ENCODE assay signal across 9 cellular contexts in the genomic region with DNA sequence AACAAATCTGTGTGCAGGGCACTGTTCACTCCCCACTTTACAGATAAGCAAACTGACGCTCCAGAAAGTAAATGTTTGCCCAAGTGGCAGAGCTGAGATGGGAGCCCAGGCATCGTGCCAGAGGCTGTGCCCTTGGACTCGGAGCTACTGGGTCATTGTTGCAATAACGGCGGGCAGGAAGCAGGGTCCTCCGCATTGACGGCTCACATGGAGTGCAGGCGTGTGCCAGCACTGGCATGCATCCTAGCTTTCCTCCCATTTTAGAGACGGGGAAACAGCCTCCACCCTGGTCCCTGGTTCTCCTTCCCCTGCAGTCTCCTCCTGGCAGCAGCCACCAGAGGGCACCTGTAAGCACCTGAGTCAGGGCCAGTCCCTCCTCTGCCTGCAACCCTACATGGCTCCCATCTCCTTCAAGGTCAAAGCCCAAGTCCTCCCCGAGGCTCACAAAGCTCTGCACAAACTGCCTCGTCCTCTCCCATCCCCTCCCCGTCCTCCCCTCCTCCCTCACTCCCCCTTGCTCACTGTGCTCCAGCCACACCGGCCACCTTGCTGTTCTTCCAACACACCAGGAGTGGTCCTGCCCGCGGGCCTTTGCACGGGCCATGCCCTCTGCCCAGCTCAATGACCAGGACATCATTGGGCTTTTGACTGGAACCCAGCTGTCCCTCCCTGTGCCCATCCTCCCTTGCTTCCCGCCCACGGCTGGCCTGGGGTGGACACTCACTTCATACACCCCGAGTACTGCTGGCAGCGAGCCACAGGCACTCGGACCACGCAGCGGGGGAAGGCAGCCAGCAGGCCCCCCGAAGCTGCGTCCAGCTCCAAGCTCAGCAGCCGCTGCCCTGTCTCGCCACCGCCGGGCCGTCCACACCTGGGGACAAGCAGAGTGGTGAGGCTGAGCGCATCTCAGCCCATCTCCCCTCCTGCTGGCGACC. TPM values are rescaled to one million over a fixed set of nuclear protein-coding genes. Genes with fewer than 3 reads are reported as not detected.
DNase-seq lines count a peak whose midpoint lies in the region; ATAC-seq, FAIRE-seq and TF ChIP-seq lines count a peak whose summit lies in the region.
"Had no signal": no experiment of that assay in that cellular context is flagged by ENCODE, and none has a peak within 500 bp of the region (broad histone marks: within the 10 kb centered on the region; RNA-seq: fewer than 3 reads in every experiment).

No MANE protein-coding gene starts in this region.

- peak; percentile 33; the same call in 1 of the 2 replicates for TF ChIP-seq CTCF in AG04450 (IDR thresholded peaks at IDR 0.05; ENCODE audit: low read depth, low read length)
- peak; percentile 32 for TF ChIP-seq CTCF in GM13976 (IDR thresholded peaks at IDR 0.05; ENCODE audit: borderline replicate concordance, control extremely low read depth, extremely low read depth, insufficient read depth, missing control alignments)
- no peak for TF ChIP-seq CTCF in suprapubic skin (IDR thresholded peaks at IDR 0.05)

- H3K4me1 ChIP-seq in suprapubic skin, result no peaks in the 10 kb centered on the region

- no peak for TF ChIP-seq POLR2A in suprapubic skin (IDR thresholded peaks at IDR 0.05)

- H3K4me3 ChIP-seq in AG04450 (ENCODE audit: low read depth, low read length) (no peak overlapping the region), suprapubic skin (no peak overlapping the region)

- in situ Hi-C loops in GM13976 (cut with MboI; ENCODE audit: low sequenced_read_pairs, unreplicated experiment), result no loop called here

- POLR2A ChIA-PET in AG04450 (lab: Yijun Ruan, JAX), result interaction anchor here (0.6 to 0.7 kb wide), 2 partner anchors 15 to 87 kb away, joined by 4 to 5 read pairs; no protein-coding TSS in a partner anchor

- FAIRE-seq in urothelium cell line (lab: Jason Lieb, UNC), result no peak
- FAIRE-seq: TTC549 had no signal

- no peaks in the 10 kb centered on the region for H3K27me3 ChIP-seq in AG04450 (ENCODE audit: control insufficient read depth, insufficient read depth, low read length)
- H3K27me3 ChIP-seq in suprapubic skin, result peaks cover 17% of the 10 kb centered on the region

- ATAC-seq in SK-N-SH treated with all-trans-retinoic acid at 6 μM for 48 hours (peak; percentile 66), left cardiac atrium (peak in 1 of 2 donors; percentile 39)

- no peak overlapping the region for H3K27ac ChIP-seq in AG04450 (ENCODE audit: low read depth, low read length)
- H3K27ac ChIP-seq in suprapubic skin, result no peak overlapping the region

- CTCF ChIA-PET in AG04450 (lab: Charles Lee), result interaction anchor here (0.5 to 1.7 kb wide), 4 partner anchors 19 to 284 kb away, joined by 3 to 10 read pairs (median 4); no protein-coding TSS in a partner anchor

- TF ChIP-seq EP300 in suprapubic skin (IDR thresholded peaks at IDR 0.05), result no peak

- DNase-seq in AG04450 (ENCODE audit: low read depth, low spot score) (no peak), GM13976 (ENCODE audit: low spot score) (no peak), left cardiac atrium (peak; percentile 44), glomerular visceral epithelial cell (ENCODE audit: extremely low spot score) (no peak), urothelium cell line (ENCODE audit: low spot score) (no peak), NCI-H2227 (lab: John Stamatoyannopoulos, UW; ENCODE audit: unreplicated experiment) (no peak), suprapubic skin (ENCODE audit: low spot score in 2 of 2) (no peak)

- 70% methylated on average over 17 of the region's 32 CpGs for WGBS in suprapubic skin

- intact Hi-C loops in left cardiac atrium (cut with DNase I), result no loop called here

- no peaks in the 10 kb centered on the region for H3K36me3 ChIP-seq in suprapubic skin

- peaks cover 3% of the 10 kb centered on the region; the same call in 1 of the 2 replicates for H3K9me3 ChIP-seq in AG04450 (ENCODE audit: control insufficient read depth, insufficient read depth, low read length)
- H3K9me3 ChIP-seq in suprapubic skin, result no peaks in the 10 kb centered on the region

TF ChIP-seq in SK-N-SH treated with all-trans-retinoic acid at 6 μM for 48 hours, 23 proteins besides CTCF, POLR2A, EP300 and RAD21:
- TF ChIP-seq ZNF565 (CRISPR knock-in tag; conservative IDR thresholded peaks at IDR 0.05; ENCODE audit: low read depth) (no peak), RARB (CRISPR knock-in tag; IDR thresholded peaks at IDR 0.05) (no peak), ESRRG (CRISPR knock-in tag; IDR thresholded peaks at IDR 0.05) (no peak), BACH2 (CRISPR knock-in tag; IDR thresholded peaks at IDR 0.05; ENCODE audit: borderline replicate concordance) (no peak), TOX (CRISPR knock-in tag; IDR thresholded peaks at IDR 0.05; ENCODE audit: borderline replicate concordance) (no peak), OSR1 (CRISPR knock-in tag; IDR thresholded peaks at IDR 0.05) (no peak), CSDC2 (CRISPR knock-in tag; IDR thresholded peaks at IDR 0.05) (no peak), ZFP30 (CRISPR knock-in tag; IDR thresholded peaks at IDR 0.05) (no peak), PPARA (CRISPR knock-in tag; IDR thresholded peaks at IDR 0.05; ENCODE audit: borderline replicate concordance) (no peak), ZFP3 (CRISPR knock-in tag; IDR thresholded peaks at IDR 0.05) (no peak), ISL1 (CRISPR knock-in tag; IDR thresholded peaks at IDR 0.05) (no peak)
- TF ChIP-seq, protein P1, sequence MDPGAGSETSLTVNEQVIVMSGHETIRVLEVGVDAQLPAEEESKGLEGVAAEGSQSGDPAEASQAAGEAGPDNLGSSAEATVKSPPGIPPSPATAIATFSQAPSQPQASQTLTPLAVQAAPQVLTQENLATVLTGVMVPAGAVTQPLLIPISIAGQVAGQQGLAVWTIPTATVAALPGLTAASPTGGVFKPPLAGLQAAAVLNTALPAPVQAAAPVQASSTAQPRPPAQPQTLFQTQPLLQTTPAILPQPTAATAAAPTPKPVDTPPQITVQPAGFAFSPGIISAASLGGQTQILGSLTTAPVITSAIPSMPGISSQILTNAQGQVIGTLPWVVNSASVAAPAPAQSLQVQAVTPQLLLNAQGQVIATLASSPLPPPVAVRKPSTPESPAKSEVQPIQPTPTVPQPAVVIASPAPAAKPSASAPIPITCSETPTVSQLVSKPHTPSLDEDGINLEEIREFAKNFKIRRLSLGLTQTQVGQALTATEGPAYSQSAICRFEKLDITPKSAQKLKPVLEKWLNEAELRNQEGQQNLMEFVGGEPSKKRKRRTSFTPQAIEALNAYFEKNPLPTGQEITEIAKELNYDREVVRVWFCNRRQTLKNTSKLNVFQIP (CRISPR knock-in tag; IDR thresholded peaks at IDR 0.05; ENCODE audit: borderline replicate concordance, low read depth), result no peak
- TF ChIP-seq, protein P2, sequence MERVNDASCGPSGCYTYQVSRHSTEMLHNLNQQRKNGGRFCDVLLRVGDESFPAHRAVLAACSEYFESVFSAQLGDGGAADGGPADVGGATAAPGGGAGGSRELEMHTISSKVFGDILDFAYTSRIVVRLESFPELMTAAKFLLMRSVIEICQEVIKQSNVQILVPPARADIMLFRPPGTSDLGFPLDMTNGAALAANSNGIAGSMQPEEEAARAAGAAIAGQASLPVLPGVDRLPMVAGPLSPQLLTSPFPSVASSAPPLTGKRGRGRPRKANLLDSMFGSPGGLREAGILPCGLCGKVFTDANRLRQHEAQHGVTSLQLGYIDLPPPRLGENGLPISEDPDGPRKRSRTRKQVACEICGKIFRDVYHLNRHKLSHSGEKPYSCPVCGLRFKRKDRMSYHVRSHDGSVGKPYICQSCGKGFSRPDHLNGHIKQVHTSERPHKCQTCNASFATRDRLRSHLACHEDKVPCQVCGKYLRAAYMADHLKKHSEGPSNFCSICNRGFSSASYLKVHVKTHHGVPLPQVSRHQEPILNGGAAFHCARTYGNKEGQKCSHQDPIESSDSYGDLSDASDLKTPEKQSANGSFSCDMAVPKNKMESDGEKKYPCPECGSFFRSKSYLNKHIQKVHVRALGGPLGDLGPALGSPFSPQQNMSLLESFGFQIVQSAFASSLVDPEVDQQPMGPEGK (CRISPR knock-in tag; IDR thresholded peaks at IDR 0.05; ENCODE audit: borderline replicate concordance), result no peak
- TF ChIP-seq, protein P3, sequence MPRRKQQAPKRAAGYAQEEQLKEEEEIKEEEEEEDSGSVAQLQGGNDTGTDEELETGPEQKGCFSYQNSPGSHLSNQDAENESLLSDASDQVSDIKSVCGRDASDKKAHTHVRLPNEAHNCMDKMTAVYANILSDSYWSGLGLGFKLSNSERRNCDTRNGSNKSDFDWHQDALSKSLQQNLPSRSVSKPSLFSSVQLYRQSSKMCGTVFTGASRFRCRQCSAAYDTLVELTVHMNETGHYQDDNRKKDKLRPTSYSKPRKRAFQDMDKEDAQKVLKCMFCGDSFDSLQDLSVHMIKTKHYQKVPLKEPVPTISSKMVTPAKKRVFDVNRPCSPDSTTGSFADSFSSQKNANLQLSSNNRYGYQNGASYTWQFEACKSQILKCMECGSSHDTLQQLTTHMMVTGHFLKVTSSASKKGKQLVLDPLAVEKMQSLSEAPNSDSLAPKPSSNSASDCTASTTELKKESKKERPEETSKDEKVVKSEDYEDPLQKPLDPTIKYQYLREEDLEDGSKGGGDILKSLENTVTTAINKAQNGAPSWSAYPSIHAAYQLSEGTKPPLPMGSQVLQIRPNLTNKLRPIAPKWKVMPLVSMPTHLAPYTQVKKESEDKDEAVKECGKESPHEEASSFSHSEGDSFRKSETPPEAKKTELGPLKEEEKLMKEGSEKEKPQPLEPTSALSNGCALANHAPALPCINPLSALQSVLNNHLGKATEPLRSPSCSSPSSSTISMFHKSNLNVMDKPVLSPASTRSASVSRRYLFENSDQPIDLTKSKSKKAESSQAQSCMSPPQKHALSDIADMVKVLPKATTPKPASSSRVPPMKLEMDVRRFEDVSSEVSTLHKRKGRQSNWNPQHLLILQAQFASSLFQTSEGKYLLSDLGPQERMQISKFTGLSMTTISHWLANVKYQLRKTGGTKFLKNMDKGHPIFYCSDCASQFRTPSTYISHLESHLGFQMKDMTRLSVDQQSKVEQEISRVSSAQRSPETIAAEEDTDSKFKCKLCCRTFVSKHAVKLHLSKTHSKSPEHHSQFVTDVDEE (CRISPR knock-in tag; IDR thresholded peaks at IDR 0.05), result no peak
TF ChIP-seq in SK-N-SH treated with all-trans-retinoic acid at 6 μM for 48 hours: peak in this region for 0.

RNA-seq across cellular contexts. Expression of a gene that starts 7.7 kb away (rescaled TPM):
- polyA plus RNA-seq in AG04450 (2011; rRNA removed), result 0.05 and 0.07 TPM in 2 replicates
- polyA minus RNA-seq in AG04450 (2011; rRNA and poly(A)+ RNA removed), result not detected in 2 replicates
- total RNA-seq in left cardiac atrium, result 1 to 10 TPM in 1 of 2 donors, under 1 TPM in 1; 0.88 to 1.1 TPM
- total RNA-seq in suprapubic skin, result 1 to 10 TPM; 4.5 to 8.0 (median 6.3) TPM

RNA-seq across cellular contexts. Expression of a gene that starts 11.9 kb away (rescaled TPM):
- polyA plus RNA-seq in AG04450 (2011; rRNA removed), result 0.66 and 1.1 TPM in 2 replicates
- polyA minus RNA-seq in AG04450 (2011; rRNA and poly(A)+ RNA removed), result 1.5 and 1.6 TPM in 2 replicates
- total RNA-seq in left cardiac atrium, result 10 to 100 TPM; 15.0 to 24.8 TPM
- total RNA-seq in suprapubic skin, result 1 to 10 TPM; 1.5 to 5.4 (median 3.3) TPM

RNA-seq across cellular contexts. Expression of a gene that starts 12.5 kb away (rescaled TPM):
- polyA plus RNA-seq in AG04450 (2011; rRNA removed), result not detected in 2 replicates
- polyA minus RNA-seq in AG04450 (2011; rRNA and poly(A)+ RNA removed), result not detected in 2 replicates
- total RNA-seq in left cardiac atrium (10 to 100 TPM; 32.7 to 47.8 TPM), suprapubic skin (10 to 100 TPM in 1 of 4 donors, 1 to 10 TPM in 3; 1.8 to 16.4 (median 5.6) TPM)

RNA-seq across cellular contexts. Expression of a gene that starts 29.3 kb away (rescaled TPM):
- polyA plus RNA-seq in AG04450 (2011; rRNA removed), result 0.07 and 0.11 TPM in 2 replicates
- 0.09 and 0.14 TPM in 2 replicates for polyA minus RNA-seq in AG04450 (2011; rRNA and poly(A)+ RNA removed)
- 100 to 1,000 TPM; 331 to 357 TPM for total RNA-seq in left cardiac atrium
- total RNA-seq in suprapubic skin, result 10 to 100 TPM; 12.4 to 38.3 (median 19.3) TPM

Comparison
In these comparisons a context has a peak if more than half of its experiments do, and no peak if none do; other contexts are left out.
1. CTCF ChIP-seq: peak in AG04450 (single experiment) and GM13976 (single experiment); none in suprapubic skin (0 of 2).